Comparison of ENCODE assay signal across 8 cellular contexts in genomic region chr11:112087212-112087611, GRCh38. TPM values are rescaled to one million over a fixed set of nuclear protein-coding genes. Genes with fewer than 3 reads are reported as not detected.
A peak's percentile ranks its signal among the peaks of the same experiment; 100 is the strongest.
DNase-seq lines count a peak whose midpoint lies in the region; ATAC-seq and TF ChIP-seq lines count a peak whose summit lies in the region.

No MANE protein-coding gene starts in this region.

- peak overlapping the region; percentile 80 for H3K4me2 ChIP-seq in Karpas-422 (ENCODE audit: low read depth, low read length, poor library complexity, severe bottlenecking)

- peaks cover 57% of the 10 kb centered on the region for H3K79me2 ChIP-seq in Karpas-422 (ENCODE audit: low read length)

- H3K27ac ChIP-seq in Karpas-422 (ENCODE audit: low read length), result peak overlapping the region; percentile 54; the same call in 1 of the 2 replicates

- H4K20me1 ChIP-seq in Karpas-422 (ENCODE audit: insufficient read depth, low read depth, low read length), result no peaks in the 10 kb centered on the region

- in situ Hi-C loops in GM13976 (cut with MboI; ENCODE audit: low sequenced_read_pairs, unreplicated experiment), result no loop called here

- peak overlapping the region; percentile 98 for H3K27ac Mint-ChIP-seq in chondrocyte (ENCODE audit: unreplicated experiment)

- no peak overlapping the region for H2AFZ ChIP-seq in Karpas-422 (ENCODE audit: low read length)

- H3K9ac ChIP-seq in Karpas-422 (ENCODE audit: low read length), result peak overlapping the region; percentile 92

- H3K4me1 ChIP-seq in Karpas-422 (ENCODE audit: low read length), result peaks cover 22% of the 10 kb centered on the region
- peaks cover 24% of the 10 kb centered on the region for H3K4me1 ChIP-seq in mononuclear cell (ENCODE audit: insufficient read depth, low read length)

- peaks cover 47% of the 10 kb centered on the region for H3K4me1 Mint-ChIP-seq in chondrocyte (ENCODE audit: low read depth)

- no peaks in the 10 kb centered on the region for H3K9me3 ChIP-seq in Karpas-422 (ENCODE audit: low read length)
- H3K9me3 ChIP-seq in mononuclear cell (ENCODE audit: low read depth, low read length), result no peaks in the 10 kb centered on the region

- DNase-seq in BJ (ENCODE audit: low read depth) (no peak), Karpas-422 (peak; percentile 52), chondrocyte (ENCODE audit: low spot score) (no peak), NCI-H1092 (lab: John Stamatoyannopoulos, UW) (no peak), GM13976 (ENCODE audit: low spot score) (no peak)

- H3K27me3 Mint-ChIP-seq in chondrocyte (ENCODE audit: low read depth), result no peaks in the 10 kb centered on the region

- H3K4me3 ChIP-seq in BJ (ENCODE audit: low read depth, low read length), result peak overlapping the region; percentile 90
- H3K4me3 ChIP-seq in Karpas-422 (ENCODE audit: low read length), result peak overlapping the region; percentile 92
- H3K4me3 ChIP-seq in mononuclear cell (ENCODE audit: low read length), result peak overlapping the region; percentile 95

- POLR2A ChIA-PET in BJ (lab: Charles Lee), result no interaction called here

- H3K4me3 Mint-ChIP-seq in chondrocyte (ENCODE audit: unreplicated experiment), result peak overlapping the region; percentile 100

- peaks cover 41% of the 10 kb centered on the region for H3K36me3 Mint-ChIP-seq in chondrocyte (ENCODE audit: low read depth)

- H3K9me2 ChIP-seq in Karpas-422 (replicated peaks; ENCODE audit: insufficient read depth, low read length), result no peaks in the 10 kb centered on the region

- CTCF ChIA-PET in BJ (lab: Yijun Ruan, JAX), result interaction anchor here (1.0 kb wide), 1 partner anchor 10 kb away, joined by 4 read pairs; no protein-coding TSS in a partner anchor

- H3K36me3 ChIP-seq in BJ (ENCODE audit: control insufficient read depth, insufficient read depth, low read length) (peaks cover 8% of the 10 kb centered on the region; the same call in 1 of the 2 replicates), Karpas-422 (ENCODE audit: insufficient read depth, low read length) (peaks cover 28% of the 10 kb centered on the region)

- H3K9me3 Mint-ChIP-seq in chondrocyte (ENCODE audit: low read depth), result no peaks in the 10 kb centered on the region

- ATAC-seq in HG03460 (IDR thresholded peaks at IDR 0.05; ENCODE audit: unreplicated experiment) (no peak), HG03135 (IDR thresholded peaks at IDR 0.05; ENCODE audit: unreplicated experiment) (no peak)

- H3K27me3 ChIP-seq in BJ (ENCODE audit: control insufficient read depth, insufficient read depth, low read length), result no peaks in the 10 kb centered on the region
- H3K27me3 ChIP-seq in Karpas-422 (ENCODE audit: low read length), result no peaks in the 10 kb centered on the region
- H3K27me3 ChIP-seq in mononuclear cell (ENCODE audit: insufficient read depth, low read length), result no peaks in the 10 kb centered on the region

- TF ChIP-seq CTCF in BJ (IDR thresholded peaks at IDR 0.05; ENCODE audit: insufficient read depth, low read depth, low read length), result no peak
- TF ChIP-seq CTCF in chondrocyte (IDR thresholded peaks at IDR 0.05), result no peak
- TF ChIP-seq CTCF in GM13976 (IDR thresholded peaks at IDR 0.05; ENCODE audit: borderline replicate concordance, control extremely low read depth, extremely low read depth, insufficient read depth, missing control alignments), result no peak

RNA-seq across cellular contexts. Expression of gene SDHD, which starts 0.5 kb away (rescaled TPM):
- 131 and 207 TPM in 2 replicates for polyA plus RNA-seq in BJ (2011; rRNA removed)
- polyA minus RNA-seq in BJ (2011; rRNA and poly(A)+ RNA removed), result 125 and 163 TPM in 2 replicates
- total RNA-seq in Karpas-422 (2014; rRNA removed; shearing (Covaris generic); ENCODE audit: low replicate concordance), result 57.4 and 79.6 TPM in 2 replicates
- total RNA-seq in chondrocyte (52.0 to 62.8 TPM (median 61.5 TPM) in 3 replicates), mononuclear cell (72.1 TPM)

RNA-seq across cellular contexts. Expression of gene TIMM8B, which starts 0.7 kb away (rescaled TPM):
- 112 and 118 TPM in 2 replicates for polyA plus RNA-seq in BJ (2011; rRNA removed)
- 7.9 and 9.2 TPM in 2 replicates for polyA minus RNA-seq in BJ (2011; rRNA and poly(A)+ RNA removed)
- 53.3 and 73.4 TPM in 2 replicates for total RNA-seq in Karpas-422 (2014; rRNA removed; shearing (Covaris generic); ENCODE audit: low replicate concordance)
- 56.3 to 67.9 TPM (median 56.5 TPM) in 3 replicates for total RNA-seq in chondrocyte
- total RNA-seq in mononuclear cell, result 10.6 TPM

RNA-seq across cellular contexts. Expression of gene NKAPD1, which starts 13.1 kb away (rescaled TPM):
- polyA plus RNA-seq in BJ (2011; rRNA removed), result 8.6 and 15.9 TPM in 2 replicates
- 7.2 and 8.9 TPM in 2 replicates for polyA minus RNA-seq in BJ (2011; rRNA and poly(A)+ RNA removed)
- 11.5 and 11.7 TPM in 2 replicates for total RNA-seq in Karpas-422 (2014; rRNA removed; shearing (Covaris generic); ENCODE audit: low replicate concordance)
- total RNA-seq in chondrocyte (15.5 to 18.5 TPM (median 18.2 TPM) in 3 replicates), mononuclear cell (20.7 TPM)

RNA-seq across cellular contexts. Expression of gene PIH1D2, which starts 13.4 kb away (rescaled TPM):
- polyA plus RNA-seq in BJ (2011; rRNA removed), result 0.82 and 1.7 TPM in 2 replicates
- polyA minus RNA-seq in BJ (2011; rRNA and poly(A)+ RNA removed), result 0.43 TPM in 1 of 2 replicates, not detected in the other
- 1.3 and 1.4 TPM in 2 replicates for total RNA-seq in Karpas-422 (2014; rRNA removed; shearing (Covaris generic); ENCODE audit: low replicate concordance)
- total RNA-seq in chondrocyte (0.62 to 1.4 TPM (median 1.3 TPM) in 3 replicates), mononuclear cell (not detected)
